ENCODE assay signal across 1 cellular context in genomic region chr2:161414385-161415040, GRCh38.
TF ChIP-seq lines count a peak whose summit lies in the region.

No MANE protein-coding gene starts in this region.

TF ChIP-seq in K562, 482 proteins besides CTCF, POLR2A, EP300 and RAD21 (continued from another document):
- TF ChIP-seq NFIX (CRISPR knock-in tag; IDR thresholded peaks at IDR 0.05; ENCODE audit: low read depth) (no peak), VEZF1 (CRISPR knock-in tag; IDR thresholded peaks at IDR 0.05) (no peak), ZBTB33 (CRISPR knock-in tag; IDR thresholded peaks at IDR 0.05) (peak; percentile 81)
